In genomic region chr4:90127706-90128345, GRCh38 we compare ENCODE assay signal across 8 cellular contexts. TPM values are rescaled to one million over a fixed set of nuclear protein-coding genes. Genes with fewer than 3 reads are reported as not detected.
DNase-seq lines count a peak whose midpoint lies in the region; ATAC-seq and TF ChIP-seq lines count a peak whose summit lies in the region.

No MANE protein-coding gene starts in this region.

- ATAC-seq in GM21360 (IDR thresholded peaks at IDR 0.05; ENCODE audit: unreplicated experiment) (peak; percentile 12), HG03520 (IDR thresholded peaks at IDR 0.05; ENCODE audit: unreplicated experiment) (peak; percentile 11), body of pancreas (peak; percentile 75)
- peak; percentile 36 for ATAC-seq in stimulated activated effector memory CD8-positive, alpha-beta T cell treated with anti-CD3 and anti-CD28 coated beads, Interleukin-12 subunit alpha, Interleukin-12 subunit beta, amount 100 ng/mL, for 72 hours

- H3K27ac ChIP-seq in body of pancreas, result peak overlapping the region; percentile 93 to 98 (median 94)

- 0% methylated on average over 11 to 62 of the region's 81 CpGs for WGBS in body of pancreas, 2 donors

- no peaks in the 10 kb centered on the region for H3K27me3 ChIP-seq in body of pancreas

- TF ChIP-seq POLR2A in body of pancreas (IDR thresholded peaks at IDR 0.05), result no peak

- H3K36me3 ChIP-seq in body of pancreas (replicated peaks in 1 of 2; ENCODE audit: insufficient read depth in 1 of 2, low read depth in 2 of 2), result no peaks in the 10 kb centered on the region

- no peaks in the 10 kb centered on the region for H3K36me3 Mint-ChIP-seq in stimulated activated effector memory CD8-positive, alpha-beta T cell treated with anti-CD3 and anti-CD28 coated beads, Interleukin-12 subunit alpha, Interleukin-12 subunit beta, amount 100 ng/mL, for 72 hours

- TF ChIP-seq CTCF in body of pancreas (IDR thresholded peaks at IDR 0.05), result peak in 1 of 7 experiments; percentile 3

- peak overlapping the region; percentile 68 to 96 for H3K4me3 ChIP-seq in body of pancreas

- H3K27ac Mint-ChIP-seq in stimulated activated effector memory CD8-positive, alpha-beta T cell treated with anti-CD3 and anti-CD28 coated beads, Interleukin-12 subunit alpha, Interleukin-12 subunit beta, amount 100 ng/mL, for 72 hours, result peak overlapping the region; percentile 36

- peaks cover 5% of the 10 kb centered on the region for H3K4me1 ChIP-seq in body of pancreas

- H3K4me3 Mint-ChIP-seq in stimulated activated effector memory CD8-positive, alpha-beta T cell treated with anti-CD3 and anti-CD28 coated beads, Interleukin-12 subunit alpha, Interleukin-12 subunit beta, amount 100 ng/mL, for 72 hours, result peak overlapping the region; percentile 61

- intact Hi-C loops in body of pancreas (cut with DNase I), result no loop called here

- DNase-seq in Daoy (ENCODE audit: low read depth) (peak; percentile 4), body of pancreas (peak; percentile 39 to 65 (median 54)), iPS-NIHi11 (ENCODE audit: low spot score) (peak; percentile 38), SIG-M5 (lab: John Stamatoyannopoulos, UW) (no peak), kidney tubule cell (ENCODE audit: low spot score) (no peak)
- DNase-seq in stimulated activated effector memory CD8-positive, alpha-beta T cell treated with anti-CD3 and anti-CD28 coated beads, Interleukin-12 subunit alpha, Interleukin-12 subunit beta, amount 100 ng/mL, for 72 hours (ENCODE audit: low spot score in 2 of 2), result no peak

- no peaks in the 10 kb centered on the region for H3K9me3 ChIP-seq in body of pancreas

- H3K9me3 Mint-ChIP-seq in stimulated activated effector memory CD8-positive, alpha-beta T cell treated with anti-CD3 and anti-CD28 coated beads, Interleukin-12 subunit alpha, Interleukin-12 subunit beta, amount 100 ng/mL, for 72 hours, result no peaks in the 10 kb centered on the region

- H3K4me1 Mint-ChIP-seq in stimulated activated effector memory CD8-positive, alpha-beta T cell treated with anti-CD3 and anti-CD28 coated beads, Interleukin-12 subunit alpha, Interleukin-12 subunit beta, amount 100 ng/mL, for 72 hours, result peaks cover 12% of the 10 kb centered on the region

RNA-seq across cellular contexts. Expression of gene CCSER1, which starts 0.6 kb away (rescaled TPM):
- total RNA-seq in Daoy (2014; rRNA removed; shearing (Covaris generic)), result 0.80 and 1.0 TPM in 2 replicates
- total RNA-seq in body of pancreas, result 10 to 100 TPM; 13.2 to 14.5 TPM

Comparison
In these comparisons a context has a peak if more than half of its experiments do, and no peak if none do; other contexts are left out.
1. DNase-seq: peak in Daoy (single experiment), body of pancreas (4 of 4) and iPS-NIHi11 (single experiment); none in stimulated activated effector memory CD8-positive, alpha-beta T cell treated with anti-CD3 and anti-CD28 coated beads, Interleukin-12 subunit alpha, Interleukin-12 subunit beta, amount 100 ng/mL, for 72 hours (0 of 2), SIG-M5 (single experiment) and kidney tubule cell (single experiment).
2. ATAC-seq: peak in every context shown above with its lines; median percentile 75 in body of pancreas; 36 in stimulated activated effector memory CD8-positive, alpha-beta T cell treated with anti-CD3 and anti-CD28 coated beads, Interleukin-12 subunit alpha, Interleukin-12 subunit beta, amount 100 ng/mL, for 72 hours; 12 in GM21360; 11 in HG03520.